1 cellular context compared by ENCODE assay signal in the genomic region with DNA sequence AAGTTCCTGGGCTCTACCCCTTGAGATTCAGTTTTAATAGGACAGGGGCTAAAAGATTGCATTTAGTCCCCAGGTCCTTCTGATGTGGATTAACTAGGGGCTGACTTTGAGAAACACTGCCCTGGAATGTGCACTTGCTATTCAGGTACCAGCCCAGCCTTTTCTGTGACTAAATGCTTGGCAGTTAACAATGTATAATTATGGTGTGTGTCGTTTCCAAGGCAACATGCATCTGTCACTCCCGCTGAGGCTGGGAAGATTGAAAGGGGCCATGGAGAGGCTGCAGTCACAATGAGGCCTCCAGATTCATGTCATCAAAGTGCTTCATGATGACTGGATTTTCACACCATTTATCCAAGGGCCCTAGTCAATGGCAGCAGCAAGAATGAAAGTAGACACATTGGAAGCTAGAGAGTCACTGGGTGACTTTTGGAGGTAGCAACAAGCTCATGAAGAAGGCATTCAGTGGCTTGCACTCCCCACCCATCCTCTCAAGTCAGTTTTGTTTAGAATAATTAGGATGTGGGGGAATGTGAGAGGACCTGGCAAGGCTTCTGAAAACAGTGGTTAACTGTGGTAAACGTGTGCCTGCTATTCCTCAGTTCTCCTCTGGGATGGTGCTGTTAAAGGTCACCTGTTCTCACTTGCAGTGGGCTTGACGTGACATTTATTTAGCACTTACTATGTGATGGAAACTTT.
TF ChIP-seq lines count a peak whose summit lies in the region.

No MANE protein-coding gene starts in this region.

TF ChIP-seq in HEK293, 187 proteins besides CTCF, POLR2A, EP300 and RAD21 (continued from another document and continues in another):
- TF ChIP-seq, protein P1, sequence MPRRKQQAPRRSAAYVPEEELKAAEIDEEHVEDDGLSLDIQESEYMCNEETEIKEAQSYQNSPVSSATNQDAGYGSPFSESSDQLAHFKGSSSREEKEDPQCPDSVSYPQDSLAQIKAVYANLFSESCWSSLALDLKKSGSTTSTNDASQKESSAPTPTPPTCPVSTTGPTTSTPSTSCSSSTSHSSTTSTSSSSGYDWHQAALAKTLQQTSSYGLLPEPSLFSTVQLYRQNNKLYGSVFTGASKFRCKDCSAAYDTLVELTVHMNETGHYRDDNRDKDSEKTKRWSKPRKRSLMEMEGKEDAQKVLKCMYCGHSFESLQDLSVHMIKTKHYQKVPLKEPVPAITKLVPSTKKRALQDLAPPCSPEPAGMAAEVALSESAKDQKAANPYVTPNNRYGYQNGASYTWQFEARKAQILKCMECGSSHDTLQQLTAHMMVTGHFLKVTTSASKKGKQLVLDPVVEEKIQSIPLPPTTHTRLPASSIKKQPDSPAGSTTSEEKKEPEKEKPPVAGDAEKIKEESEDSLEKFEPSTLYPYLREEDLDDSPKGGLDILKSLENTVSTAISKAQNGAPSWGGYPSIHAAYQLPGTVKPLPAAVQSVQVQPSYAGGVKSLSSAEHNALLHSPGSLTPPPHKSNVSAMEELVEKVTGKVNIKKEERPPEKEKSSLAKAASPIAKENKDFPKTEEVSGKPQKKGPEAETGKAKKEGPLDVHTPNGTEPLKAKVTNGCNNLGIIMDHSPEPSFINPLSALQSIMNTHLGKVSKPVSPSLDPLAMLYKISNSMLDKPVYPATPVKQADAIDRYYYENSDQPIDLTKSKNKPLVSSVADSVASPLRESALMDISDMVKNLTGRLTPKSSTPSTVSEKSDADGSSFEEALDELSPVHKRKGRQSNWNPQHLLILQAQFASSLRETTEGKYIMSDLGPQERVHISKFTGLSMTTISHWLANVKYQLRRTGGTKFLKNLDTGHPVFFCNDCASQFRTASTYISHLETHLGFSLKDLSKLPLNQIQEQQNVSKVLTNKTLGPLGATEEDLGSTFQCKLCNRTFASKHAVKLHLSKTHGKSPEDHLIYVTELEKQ (tag by site-specific recombination; IDR thresholded peaks at IDR 0.05; ENCODE audit: borderline replicate concordance) = peak; percentile 85; the same call in 1 of the 2 replicates
- 0 out of 2 replicates have a peak, but pooled peaks have one; percentile 52 for TF ChIP-seq ZNF2 (tag by site-specific recombination; IDR thresholded peaks at IDR 0.05)
- TF ChIP-seq, protein P2, sequence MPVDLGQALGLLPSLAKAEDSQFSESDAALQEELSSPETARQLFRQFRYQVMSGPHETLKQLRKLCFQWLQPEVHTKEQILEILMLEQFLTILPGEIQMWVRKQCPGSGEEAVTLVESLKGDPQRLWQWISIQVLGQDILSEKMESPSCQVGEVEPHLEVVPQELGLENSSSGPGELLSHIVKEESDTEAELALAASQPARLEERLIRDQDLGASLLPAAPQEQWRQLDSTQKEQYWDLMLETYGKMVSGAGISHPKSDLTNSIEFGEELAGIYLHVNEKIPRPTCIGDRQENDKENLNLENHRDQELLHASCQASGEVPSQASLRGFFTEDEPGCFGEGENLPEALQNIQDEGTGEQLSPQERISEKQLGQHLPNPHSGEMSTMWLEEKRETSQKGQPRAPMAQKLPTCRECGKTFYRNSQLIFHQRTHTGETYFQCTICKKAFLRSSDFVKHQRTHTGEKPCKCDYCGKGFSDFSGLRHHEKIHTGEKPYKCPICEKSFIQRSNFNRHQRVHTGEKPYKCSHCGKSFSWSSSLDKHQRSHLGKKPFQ (tag by site-specific recombination; IDR thresholded peaks at IDR 0.05) = peak; percentile 88
- TF ChIP-seq ZNF174 (tag by site-specific recombination; IDR thresholded peaks at IDR 0.05) = no peak
- peak; percentile 62 for TF ChIP-seq WT1 (tag by site-specific recombination; IDR thresholded peaks at IDR 0.05)
- peak; percentile 99 for TF ChIP-seq SP7 (tag by site-specific recombination; IDR thresholded peaks at IDR 0.05)
- peak; percentile 49; the same call in 1 of the 2 replicates for TF ChIP-seq GFI1B (tag by site-specific recombination; IDR thresholded peaks at IDR 0.05)
- peak; percentile 45; the same call in 1 of the 2 replicates for TF ChIP-seq ZNF24 (tag by site-specific recombination; IDR thresholded peaks at IDR 0.05)
- TF ChIP-seq ZSCAN16 (tag by site-specific recombination; IDR thresholded peaks at IDR 0.05) = no peak
- peak; percentile 70 for TF ChIP-seq IKZF3 (tag by site-specific recombination; IDR thresholded peaks at IDR 0.05)
- no peak for TF ChIP-seq ZNF202 (tag by site-specific recombination; IDR thresholded peaks at IDR 0.05; ENCODE audit: borderline replicate concordance)
- TF ChIP-seq MZF1 (tag by site-specific recombination; IDR thresholded peaks at IDR 0.05; ENCODE audit: borderline replicate concordance) = peak; percentile 94
- no peak for TF ChIP-seq GLIS2 (tag by site-specific recombination; IDR thresholded peaks at IDR 0.05)
- TF ChIP-seq, protein P3, sequence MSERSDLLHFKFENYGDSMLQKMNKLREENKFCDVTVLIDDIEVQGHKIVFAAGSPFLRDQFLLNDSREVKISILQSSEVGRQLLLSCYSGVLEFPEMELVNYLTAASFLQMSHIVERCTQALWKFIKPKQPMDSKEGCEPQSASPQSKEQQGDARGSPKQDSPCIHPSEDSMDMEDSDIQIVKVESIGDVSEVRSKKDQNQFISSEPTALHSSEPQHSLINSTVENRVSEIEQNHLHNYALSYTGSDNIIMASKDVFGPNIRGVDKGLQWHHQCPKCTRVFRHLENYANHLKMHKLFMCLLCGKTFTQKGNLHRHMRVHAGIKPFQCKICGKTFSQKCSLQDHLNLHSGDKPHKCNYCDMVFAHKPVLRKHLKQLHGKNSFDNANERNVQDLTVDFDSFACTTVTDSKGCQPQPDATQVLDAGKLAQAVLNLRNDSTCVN (tag by site-specific recombination; optimal IDR thresholded peaks at IDR 0.05) = no peak
- peak; percentile 65 for TF ChIP-seq ZNF366 (tag by site-specific recombination; conservative IDR thresholded peaks at IDR 0.05)
- 0 out of 2 replicates have a peak, but pooled peaks have one; percentile 12 for TF ChIP-seq ZNF596 (tag by site-specific recombination; IDR thresholded peaks at IDR 0.05)
- TF ChIP-seq, protein P4, sequence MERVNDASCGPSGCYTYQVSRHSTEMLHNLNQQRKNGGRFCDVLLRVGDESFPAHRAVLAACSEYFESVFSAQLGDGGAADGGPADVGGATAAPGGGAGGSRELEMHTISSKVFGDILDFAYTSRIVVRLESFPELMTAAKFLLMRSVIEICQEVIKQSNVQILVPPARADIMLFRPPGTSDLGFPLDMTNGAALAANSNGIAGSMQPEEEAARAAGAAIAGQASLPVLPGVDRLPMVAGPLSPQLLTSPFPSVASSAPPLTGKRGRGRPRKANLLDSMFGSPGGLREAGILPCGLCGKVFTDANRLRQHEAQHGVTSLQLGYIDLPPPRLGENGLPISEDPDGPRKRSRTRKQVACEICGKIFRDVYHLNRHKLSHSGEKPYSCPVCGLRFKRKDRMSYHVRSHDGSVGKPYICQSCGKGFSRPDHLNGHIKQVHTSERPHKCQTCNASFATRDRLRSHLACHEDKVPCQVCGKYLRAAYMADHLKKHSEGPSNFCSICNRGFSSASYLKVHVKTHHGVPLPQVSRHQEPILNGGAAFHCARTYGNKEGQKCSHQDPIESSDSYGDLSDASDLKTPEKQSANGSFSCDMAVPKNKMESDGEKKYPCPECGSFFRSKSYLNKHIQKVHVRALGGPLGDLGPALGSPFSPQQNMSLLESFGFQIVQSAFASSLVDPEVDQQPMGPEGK (tag by site-specific recombination; IDR thresholded peaks at IDR 0.05) = 0 out of 2 replicates have a peak, but pooled peaks have one; percentile 38
- TF ChIP-seq ZNF830 (tag by site-specific recombination; IDR thresholded peaks at IDR 0.05; ENCODE audit: low read depth) = no peak
- TF ChIP-seq KLF10 (tag by site-specific recombination; IDR thresholded peaks at IDR 0.05) = peak; percentile 47; the same call in 1 of the 2 replicates
- TF ChIP-seq ZIC2 (tag by site-specific recombination; IDR thresholded peaks at IDR 0.05) = peak; percentile 44
- TF ChIP-seq ZBTB17 (tag by site-specific recombination; IDR thresholded peaks at IDR 0.05) = peak; percentile 61; the same call in 1 of the 2 replicates
- TF ChIP-seq KLF1 (tag by site-specific recombination; IDR thresholded peaks at IDR 0.05) = 0 out of 2 replicates have a peak, but pooled peaks have one; percentile 15
- TF ChIP-seq, protein P5, sequence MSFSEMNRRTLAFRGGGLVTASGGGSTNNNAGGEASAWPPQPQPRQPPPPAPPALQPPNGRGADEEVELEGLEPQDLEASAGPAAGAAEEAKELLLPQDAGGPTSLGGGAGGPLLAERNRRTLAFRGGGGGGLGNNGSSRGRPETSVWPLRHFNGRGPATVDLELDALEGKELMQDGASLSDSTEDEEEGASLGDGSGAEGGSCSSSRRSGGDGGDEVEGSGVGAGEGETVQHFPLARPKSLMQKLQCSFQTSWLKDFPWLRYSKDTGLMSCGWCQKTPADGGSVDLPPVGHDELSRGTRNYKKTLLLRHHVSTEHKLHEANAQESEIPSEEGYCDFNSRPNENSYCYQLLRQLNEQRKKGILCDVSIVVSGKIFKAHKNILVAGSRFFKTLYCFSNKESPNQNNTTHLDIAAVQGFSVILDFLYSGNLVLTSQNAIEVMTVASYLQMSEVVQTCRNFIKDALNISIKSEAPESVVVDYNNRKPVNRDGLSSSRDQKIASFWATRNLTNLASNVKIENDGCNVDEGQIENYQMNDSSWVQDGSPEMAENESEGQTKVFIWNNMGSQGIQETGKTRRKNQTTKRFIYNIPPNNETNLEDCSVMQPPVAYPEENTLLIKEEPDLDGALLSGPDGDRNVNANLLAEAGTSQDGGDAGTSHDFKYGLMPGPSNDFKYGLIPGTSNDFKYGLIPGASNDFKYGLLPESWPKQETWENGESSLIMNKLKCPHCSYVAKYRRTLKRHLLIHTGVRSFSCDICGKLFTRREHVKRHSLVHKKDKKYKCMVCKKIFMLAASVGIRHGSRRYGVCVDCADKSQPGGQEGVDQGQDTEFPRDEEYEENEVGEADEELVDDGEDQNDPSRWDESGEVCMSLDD (tag by site-specific recombination; IDR thresholded peaks at IDR 0.05) = no peak
- peak; percentile 99 for TF ChIP-seq ZNF664 (tag by site-specific recombination; IDR thresholded peaks at IDR 0.05)
- peak; percentile 59 for TF ChIP-seq PRDM1 (tag by site-specific recombination; IDR thresholded peaks at IDR 0.05)
- no peak for TF ChIP-seq ZNF404 (tag by site-specific recombination; IDR thresholded peaks at IDR 0.05)
- TF ChIP-seq ZNF558 (tag by site-specific recombination; IDR thresholded peaks at IDR 0.05) = no peak
- TF ChIP-seq, protein P6, sequence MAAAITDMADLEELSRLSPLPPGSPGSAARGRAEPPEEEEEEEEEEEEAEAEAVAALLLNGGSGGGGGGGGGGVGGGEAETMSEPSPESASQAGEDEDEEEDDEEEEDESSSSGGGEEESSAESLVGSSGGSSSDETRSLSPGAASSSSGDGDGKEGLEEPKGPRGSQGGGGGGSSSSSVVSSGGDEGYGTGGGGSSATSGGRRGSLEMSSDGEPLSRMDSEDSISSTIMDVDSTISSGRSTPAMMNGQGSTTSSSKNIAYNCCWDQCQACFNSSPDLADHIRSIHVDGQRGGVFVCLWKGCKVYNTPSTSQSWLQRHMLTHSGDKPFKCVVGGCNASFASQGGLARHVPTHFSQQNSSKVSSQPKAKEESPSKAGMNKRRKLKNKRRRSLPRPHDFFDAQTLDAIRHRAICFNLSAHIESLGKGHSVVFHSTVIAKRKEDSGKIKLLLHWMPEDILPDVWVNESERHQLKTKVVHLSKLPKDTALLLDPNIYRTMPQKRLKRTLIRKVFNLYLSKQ (tag by site-specific recombination; IDR thresholded peaks at IDR 0.05; ENCODE audit: borderline replicate concordance) = no peak
- TF ChIP-seq ZNF341 (tag by site-specific recombination; IDR thresholded peaks at IDR 0.05; ENCODE audit: low read depth) = peak; percentile 26; the same call in 1 of the 2 replicates
- TF ChIP-seq, protein P7, sequence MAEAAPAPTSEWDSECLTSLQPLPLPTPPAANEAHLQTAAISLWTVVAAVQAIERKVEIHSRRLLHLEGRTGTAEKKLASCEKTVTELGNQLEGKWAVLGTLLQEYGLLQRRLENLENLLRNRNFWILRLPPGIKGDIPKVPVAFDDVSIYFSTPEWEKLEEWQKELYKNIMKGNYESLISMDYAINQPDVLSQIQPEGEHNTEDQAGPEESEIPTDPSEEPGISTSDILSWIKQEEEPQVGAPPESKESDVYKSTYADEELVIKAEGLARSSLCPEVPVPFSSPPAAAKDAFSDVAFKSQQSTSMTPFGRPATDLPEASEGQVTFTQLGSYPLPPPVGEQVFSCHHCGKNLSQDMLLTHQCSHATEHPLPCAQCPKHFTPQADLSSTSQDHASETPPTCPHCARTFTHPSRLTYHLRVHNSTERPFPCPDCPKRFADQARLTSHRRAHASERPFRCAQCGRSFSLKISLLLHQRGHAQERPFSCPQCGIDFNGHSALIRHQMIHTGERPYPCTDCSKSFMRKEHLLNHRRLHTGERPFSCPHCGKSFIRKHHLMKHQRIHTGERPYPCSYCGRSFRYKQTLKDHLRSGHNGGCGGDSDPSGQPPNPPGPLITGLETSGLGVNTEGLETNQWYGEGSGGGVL (tag by site-specific recombination; IDR thresholded peaks at IDR 0.05) = peak; percentile 46
- TF ChIP-seq ZBTB8A (tag by site-specific recombination; IDR thresholded peaks at IDR 0.05) = peak; percentile 38
- TF ChIP-seq ZNF184 (tag by site-specific recombination; IDR thresholded peaks at IDR 0.05) = peak; percentile 37; the same call in 1 of the 2 replicates
- TF ChIP-seq, protein P8, sequence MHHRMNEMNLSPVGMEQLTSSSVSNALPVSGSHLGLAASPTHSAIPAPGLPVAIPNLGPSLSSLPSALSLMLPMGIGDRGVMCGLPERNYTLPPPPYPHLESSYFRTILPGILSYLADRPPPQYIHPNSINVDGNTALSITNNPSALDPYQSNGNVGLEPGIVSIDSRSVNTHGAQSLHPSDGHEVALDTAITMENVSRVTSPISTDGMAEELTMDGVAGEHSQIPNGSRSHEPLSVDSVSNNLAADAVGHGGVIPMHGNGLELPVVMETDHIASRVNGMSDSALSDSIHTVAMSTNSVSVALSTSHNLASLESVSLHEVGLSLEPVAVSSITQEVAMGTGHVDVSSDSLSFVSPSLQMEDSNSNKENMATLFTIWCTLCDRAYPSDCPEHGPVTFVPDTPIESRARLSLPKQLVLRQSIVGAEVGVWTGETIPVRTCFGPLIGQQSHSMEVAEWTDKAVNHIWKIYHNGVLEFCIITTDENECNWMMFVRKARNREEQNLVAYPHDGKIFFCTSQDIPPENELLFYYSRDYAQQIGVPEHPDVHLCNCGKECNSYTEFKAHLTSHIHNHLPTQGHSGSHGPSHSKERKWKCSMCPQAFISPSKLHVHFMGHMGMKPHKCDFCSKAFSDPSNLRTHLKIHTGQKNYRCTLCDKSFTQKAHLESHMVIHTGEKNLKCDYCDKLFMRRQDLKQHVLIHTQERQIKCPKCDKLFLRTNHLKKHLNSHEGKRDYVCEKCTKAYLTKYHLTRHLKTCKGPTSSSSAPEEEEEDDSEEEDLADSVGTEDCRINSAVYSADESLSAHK (tag by site-specific recombination; IDR thresholded peaks at IDR 0.05) = 0 out of 2 replicates have a peak, but pooled peaks have one; percentile 31
